24 cellular contexts compared by ENCODE assay signal in genomic region chr5:16577677-16578076, GRCh38. TPM values are rescaled to one million over a fixed set of nuclear protein-coding genes. Genes with fewer than 3 reads are reported as not detected.
DNase-seq lines count a peak whose midpoint lies in the region; ATAC-seq and TF ChIP-seq lines count a peak whose summit lies in the region.
"Had no signal": no experiment of that assay in that cellular context is flagged by ENCODE, and none has a peak within 500 bp of the region (broad histone marks: within the 10 kb centered on the region; RNA-seq: fewer than 3 reads in every experiment).

No MANE protein-coding gene starts in this region.

- no peaks in the 10 kb centered on the region for H3K9me3 Mint-ChIP-seq in activated CD4-positive, alpha-beta T cell treated with anti-CD3 and anti-CD28 coated beads, Interleukin-2, amount 10 ng/mL, durations not matched to agents 24 days and 14 days
- H3K9me3 Mint-ChIP-seq: natural killer cell had no signal

- no peak overlapping the region for H3K4me3 Mint-ChIP-seq in activated CD4-positive, alpha-beta T cell treated with anti-CD3 and anti-CD28 coated beads, Interleukin-2, amount 10 ng/mL, durations not matched to agents 24 days and 14 days
- H3K4me3 Mint-ChIP-seq: B cell, natural killer cell had no signal

- in situ Hi-C loops in Caki2 (cut with HindIII; ENCODE audit: low pct_unique_long_range_greater_than_20kb, low sequenced_read_pairs) = no loop called here

- peaks cover 11% of the 10 kb centered on the region for H3K4me1 Mint-ChIP-seq in activated CD4-positive, alpha-beta T cell treated with anti-CD3 and anti-CD28 coated beads, Interleukin-2, amount 10 ng/mL, durations not matched to agents 24 days and 14 days
- H3K4me1 Mint-ChIP-seq: natural killer cell had no signal

- H3K27ac Mint-ChIP-seq in activated CD4-positive, alpha-beta T cell treated with anti-CD3 and anti-CD28 coated beads, Interleukin-2, amount 10 ng/mL, durations not matched to agents 24 days and 14 days = peak overlapping the region; percentile 22
- H3K27ac Mint-ChIP-seq: B cell, natural killer cell had no signal

- H3K27ac ChIP-seq in cingulate gyrus (ENCODE audit: low read depth, low read length) (peak overlapping the region; percentile 39), RWPE1 (no peak overlapping the region)
- H3K27ac ChIP-seq: cardiac muscle cell, gastroesophageal sphincter, ovary, vagina had no signal

- POLR2A ChIA-PET in RWPE1 (lab: Yijun Ruan, JAX; ENCODE audit: low non-redundant PET) = no interaction called here

- CTCF ChIA-PET in RWPE1 (lab: Yijun Ruan, JAX) = interaction anchor here (0.7 to 1.1 kb wide), 2 partner anchors 7 to 11 kb away, joined by 3 to 9 read pairs; no protein-coding TSS in a partner anchor

- no peaks in the 10 kb centered on the region for H3K27me3 Mint-ChIP-seq in activated CD4-positive, alpha-beta T cell treated with anti-CD3 and anti-CD28 coated beads, Interleukin-2, amount 10 ng/mL, durations not matched to agents 24 days and 14 days
- H3K27me3 Mint-ChIP-seq: B cell had no signal

- DNase-seq in activated CD4-positive, alpha-beta T cell treated with anti-CD3 and anti-CD28 coated beads, Interleukin-2, amount 10 ng/mL, durations not matched to agents 24 days and 14 days = no peak
- no peak for DNase-seq in activated CD4-positive, alpha-beta T cell treated with anti-CD3 and anti-CD28 coated beads, Interleukin-2, amount 50 U/mL, for 1 hour
- peak; percentile 7 for DNase-seq in Caki2 (ENCODE audit: low read depth)
- DNase-seq in RPMI8226 = peak; percentile 8
- no peak for DNase-seq in RWPE1 (ENCODE audit: low spot score)
- DNase-seq in NCI-H146 (lab: John Stamatoyannopoulos, UW) = no peak
- DNase-seq: activated gamma-delta T cell; DMS79 treated with DMSO at 0.1 percent for 48 hours; natural killer cell; NCI-H1092; NCI-H2029 treated with DMSO at 0.1 percent for 48 hours; ovary; retina; small intestine; stimulated activated CD4-positive, alpha-beta T cell treated with anti-CD3 and anti-CD28 coated beads, Interleukin-4, amount 100 ng/mL, for 4 hours; stimulated activated naive CD4-positive, alpha-beta T cell; SW 1271; T1000 had no signal

- intact Hi-C loops in activated CD4-positive, alpha-beta T cell treated with anti-CD3 and anti-CD28 coated beads, Interleukin-2, amount 10 ng/mL, durations not matched to agents 24 days and 14 days (cut with micrococcal nuclease) = no loop called here

- H3K36me3 Mint-ChIP-seq in activated CD4-positive, alpha-beta T cell treated with anti-CD3 and anti-CD28 coated beads, Interleukin-2, amount 10 ng/mL, durations not matched to agents 24 days and 14 days (ENCODE audit: low read depth) = peaks cover 12% of the 10 kb centered on the region
- H3K36me3 Mint-ChIP-seq: natural killer cell had no signal

- TF ChIP-seq CTCF in RWPE1 (conservative IDR thresholded peaks at IDR 0.05; ENCODE audit: low read depth) = no peak

- no peak for ATAC-seq in HG02571 (IDR thresholded peaks at IDR 0.05; ENCODE audit: unreplicated experiment)
- ATAC-seq: gastroesophageal sphincter, natural killer cell had no signal

RNA-seq across cellular contexts. Expression of gene RETREG1, which starts 39.1 kb away (rescaled TPM):
- 21.1 and 21.5 TPM in 2 replicates for total RNA-seq in activated CD4-positive, alpha-beta T cell treated with anti-CD3 and anti-CD28 coated beads, Interleukin-2, amount 10 ng/mL, durations not matched to agents 24 days and 14 days
- total RNA-seq in Caki2 (2014; rRNA removed; shearing (Covaris generic); ENCODE audit: low replicate concordance) = 7.6 and 9.5 TPM in 2 replicates

Comparison
In these comparisons a context has a peak if more than half of its experiments do, and no peak if none do; other contexts are left out.
1. DNase-seq: peak in Caki2 (single experiment) and RPMI8226 (single experiment); none in activated CD4-positive, alpha-beta T cell treated with anti-CD3 and anti-CD28 coated beads, Interleukin-2, amount 10 ng/mL, durations not matched to agents 24 days and 14 days (single experiment), activated CD4-positive, alpha-beta T cell treated with anti-CD3 and anti-CD28 coated beads, Interleukin-2, amount 50 U/mL, for 1 hour (single experiment), RWPE1 (single experiment) and NCI-H146 (single experiment).